2 cellular contexts compared by ENCODE assay signal in the genomic region with DNA sequence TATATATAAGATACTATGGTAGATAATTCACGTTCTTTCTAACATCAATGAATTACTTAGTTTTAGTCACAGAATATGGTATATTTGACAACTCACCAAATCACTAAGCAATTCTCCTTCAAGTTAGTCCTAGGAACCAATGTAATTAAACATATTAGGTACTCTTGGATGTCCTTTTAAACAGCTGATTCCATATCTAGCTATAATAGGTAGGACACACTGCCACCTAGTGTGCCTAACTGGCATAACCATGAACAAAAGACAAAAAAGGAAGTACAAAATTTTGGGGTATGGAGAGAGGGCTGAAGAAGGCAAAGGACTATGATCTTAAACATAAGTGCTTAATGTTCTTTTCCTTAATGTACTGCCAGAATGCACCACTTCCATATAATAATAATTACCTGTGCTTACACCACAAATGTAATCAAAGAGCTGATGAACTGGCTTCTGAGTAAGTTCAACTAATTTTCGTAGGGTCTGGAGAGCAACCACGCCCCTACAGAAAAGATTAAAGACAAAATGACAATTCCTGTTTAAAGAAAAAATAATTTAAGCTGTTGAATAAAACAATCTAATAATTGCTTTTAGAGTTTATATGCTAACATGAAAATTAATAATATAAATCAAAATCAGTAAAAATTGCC.
TF ChIP-seq lines count a peak whose summit lies in the region.

No MANE protein-coding gene starts in this region.

TF ChIP-seq in GM23338, 12 proteins besides CTCF, POLR2A, EP300 and RAD21 (continued from another document and continues in another):
- TF ChIP-seq, protein P1, sequence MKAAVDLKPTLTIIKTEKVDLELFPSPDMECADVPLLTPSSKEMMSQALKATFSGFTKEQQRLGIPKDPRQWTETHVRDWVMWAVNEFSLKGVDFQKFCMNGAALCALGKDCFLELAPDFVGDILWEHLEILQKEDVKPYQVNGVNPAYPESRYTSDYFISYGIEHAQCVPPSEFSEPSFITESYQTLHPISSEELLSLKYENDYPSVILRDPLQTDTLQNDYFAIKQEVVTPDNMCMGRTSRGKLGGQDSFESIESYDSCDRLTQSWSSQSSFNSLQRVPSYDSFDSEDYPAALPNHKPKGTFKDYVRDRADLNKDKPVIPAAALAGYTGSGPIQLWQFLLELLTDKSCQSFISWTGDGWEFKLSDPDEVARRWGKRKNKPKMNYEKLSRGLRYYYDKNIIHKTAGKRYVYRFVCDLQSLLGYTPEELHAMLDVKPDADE (IDR thresholded peaks at IDR 0.05) = no peak
- TF ChIP-seq REST (IDR thresholded peaks at IDR 0.05; ENCODE audit: unreplicated experiment) (no peak), CREB1 (CRISPR knock-in tag; IDR thresholded peaks at IDR 0.05; ENCODE audit: low read depth) (no peak), JUNB (IDR thresholded peaks at IDR 0.05; ENCODE audit: unreplicated experiment) (no peak), ZNF114 (CRISPR knock-in tag; IDR thresholded peaks at IDR 0.05) (no peak), STAT1 (IDR thresholded peaks at IDR 0.05; ENCODE audit: unreplicated experiment) (no peak), EZH2 (IDR thresholded peaks at IDR 0.05; ENCODE audit: low read depth, unreplicated experiment) (no peak), ZNF331 (CRISPR knock-in tag; IDR thresholded peaks at IDR 0.05; ENCODE audit: low read depth) (no peak)

TF ChIP-seq in K562, 482 proteins besides CTCF, POLR2A, EP300 and RAD21 (continues in another document):
- TF ChIP-seq DEAF1 (CRISPR knock-in tag; IDR thresholded peaks at IDR 0.05) (peak; percentile 96), E4F1 (CRISPR knock-in tag; IDR thresholded peaks at IDR 0.05; ENCODE audit: borderline replicate concordance) (no peak), LCOR (CRISPR knock-in tag; IDR thresholded peaks at IDR 0.05) (peak; percentile 54; the same call in 1 of the 2 replicates), RB1 (IDR thresholded peaks at IDR 0.05; ENCODE audit: low read depth) (no peak), FOXA3 (CRISPR knock-in tag; conservative IDR thresholded peaks at IDR 0.05 in 1 of 2, IDR thresholded peaks at IDR 0.05 in 1 of 2) (0 out of 4 replicates have a peak, but pooled peaks of 1 of the 2 experiments have one; percentile 14), ADNP (tag; IDR thresholded peaks at IDR 0.05) (peak; percentile 6; the same call in 1 of the 2 replicates), GATAD2B (IDR thresholded peaks at IDR 0.05; ENCODE audit: borderline replicate concordance) (0 out of 2 replicates have a peak, but pooled peaks have one; percentile 26), ZZZ3 (IDR thresholded peaks at IDR 0.05) (0 out of 2 replicates have a peak, but pooled peaks have one; percentile 51), ILF3 (IDR thresholded peaks at IDR 0.05; ENCODE audit: borderline replicate concordance) (no peak), LEF1 (IDR thresholded peaks at IDR 0.05) (peak; percentile 42; the same call in 1 of the 2 replicates), MITF (IDR thresholded peaks at IDR 0.05) (no peak), CCNT2 (IDR thresholded peaks at IDR 0.05; ENCODE audit: borderline replicate concordance, extremely low read depth, insufficient read length, low read depth, low read length) (no peak), NCOA2 (IDR thresholded peaks at IDR 0.05; ENCODE audit: partially characterized antibody in 2 of 2) (peak in 1 of 2 experiments; percentile 10), EP400 (IDR thresholded peaks at IDR 0.05) (no peak; the same call in 1 of the 2 replicates), COPS2 (conservative IDR thresholded peaks at IDR 0.05) (no peak), DACH1 (IDR thresholded peaks at IDR 0.05; ENCODE audit: partially characterized antibody) (peak; percentile 99), CSDE1 (IDR thresholded peaks at IDR 0.05) (peak in 1 of 2 experiments; percentile 54; a peak in 1 of 4 replicates), SIX5 (IDR thresholded peaks at IDR 0.05; ENCODE audit: borderline replicate concordance in 1 of 2, insufficient read depth in 1 of 2, low read depth in 1 of 2, low read length in 2 of 2) (no peak), ARNT (IDR thresholded peaks at IDR 0.05) (peak in 1 of 2 experiments; percentile 56; a peak in 1 of 4 replicates), ARID2 (IDR thresholded peaks at IDR 0.05) (peak; percentile 77; the same call in 1 of the 2 replicates), ZC3H8 (IDR thresholded peaks at IDR 0.05) (no peak), TBL1XR1 (IDR thresholded peaks at IDR 0.05; ENCODE audit: low read length in 2 of 2) (peak in 1 of 2 experiments; percentile 11; a peak in 1 of 4 replicates), NFE2L1 (tag; IDR thresholded peaks at IDR 0.05; ENCODE audit: borderline replicate concordance, low read depth) (no peak), TOE1 (IDR thresholded peaks at IDR 0.05; ENCODE audit: borderline replicate concordance) (peak; percentile 31; the same call in 1 of the 2 replicates), TOE1 (CRISPR knock-in tag; IDR thresholded peaks at IDR 0.05; ENCODE audit: borderline replicate concordance, low read depth) (no peak), SMC3 (conservative IDR thresholded peaks at IDR 0.05; ENCODE audit: insufficient read depth, low read depth, low read length) (peak; percentile 82), ERF (CRISPR knock-in tag; IDR thresholded peaks at IDR 0.05) (no peak), POLR2H (tag; IDR thresholded peaks at IDR 0.05; ENCODE audit: low read depth) (0 out of 2 replicates have a peak, but pooled peaks have one; percentile 32), EZH2 (IDR thresholded peaks at IDR 0.05; ENCODE audit: borderline replicate concordance, low read depth, low read length) (no peak), SMAD4 (CRISPR knock-in tag; conservative IDR thresholded peaks at IDR 0.05) (peak; percentile 38; the same call in 1 of the 2 replicates), SRSF7 (optimal IDR thresholded peaks at IDR 0.05; ENCODE audit: low read depth, low read length) (no peak), CBX3 (IDR thresholded peaks at IDR 0.05; ENCODE audit: borderline replicate concordance in 1 of 2, low read length in 2 of 2) (0 out of 3 replicates have a peak, but pooled peaks of 1 of the 2 experiments have one; percentile 18)
- TF ChIP-seq, protein P2, sequence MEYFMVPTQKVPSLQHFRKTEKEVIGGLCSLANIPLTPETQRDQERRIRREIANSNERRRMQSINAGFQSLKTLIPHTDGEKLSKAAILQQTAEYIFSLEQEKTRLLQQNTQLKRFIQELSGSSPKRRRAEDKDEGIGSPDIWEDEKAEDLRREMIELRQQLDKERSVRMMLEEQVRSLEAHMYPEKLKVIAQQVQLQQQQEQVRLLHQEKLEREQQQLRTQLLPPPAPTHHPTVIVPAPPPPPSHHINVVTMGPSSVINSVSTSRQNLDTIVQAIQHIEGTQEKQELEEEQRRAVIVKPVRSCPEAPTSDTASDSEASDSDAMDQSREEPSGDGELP (CRISPR knock-in tag; IDR thresholded peaks at IDR 0.05; ENCODE audit: borderline replicate concordance) = peak; percentile 86; the same call in 1 of the 2 replicates
- TF ChIP-seq, protein P3, sequence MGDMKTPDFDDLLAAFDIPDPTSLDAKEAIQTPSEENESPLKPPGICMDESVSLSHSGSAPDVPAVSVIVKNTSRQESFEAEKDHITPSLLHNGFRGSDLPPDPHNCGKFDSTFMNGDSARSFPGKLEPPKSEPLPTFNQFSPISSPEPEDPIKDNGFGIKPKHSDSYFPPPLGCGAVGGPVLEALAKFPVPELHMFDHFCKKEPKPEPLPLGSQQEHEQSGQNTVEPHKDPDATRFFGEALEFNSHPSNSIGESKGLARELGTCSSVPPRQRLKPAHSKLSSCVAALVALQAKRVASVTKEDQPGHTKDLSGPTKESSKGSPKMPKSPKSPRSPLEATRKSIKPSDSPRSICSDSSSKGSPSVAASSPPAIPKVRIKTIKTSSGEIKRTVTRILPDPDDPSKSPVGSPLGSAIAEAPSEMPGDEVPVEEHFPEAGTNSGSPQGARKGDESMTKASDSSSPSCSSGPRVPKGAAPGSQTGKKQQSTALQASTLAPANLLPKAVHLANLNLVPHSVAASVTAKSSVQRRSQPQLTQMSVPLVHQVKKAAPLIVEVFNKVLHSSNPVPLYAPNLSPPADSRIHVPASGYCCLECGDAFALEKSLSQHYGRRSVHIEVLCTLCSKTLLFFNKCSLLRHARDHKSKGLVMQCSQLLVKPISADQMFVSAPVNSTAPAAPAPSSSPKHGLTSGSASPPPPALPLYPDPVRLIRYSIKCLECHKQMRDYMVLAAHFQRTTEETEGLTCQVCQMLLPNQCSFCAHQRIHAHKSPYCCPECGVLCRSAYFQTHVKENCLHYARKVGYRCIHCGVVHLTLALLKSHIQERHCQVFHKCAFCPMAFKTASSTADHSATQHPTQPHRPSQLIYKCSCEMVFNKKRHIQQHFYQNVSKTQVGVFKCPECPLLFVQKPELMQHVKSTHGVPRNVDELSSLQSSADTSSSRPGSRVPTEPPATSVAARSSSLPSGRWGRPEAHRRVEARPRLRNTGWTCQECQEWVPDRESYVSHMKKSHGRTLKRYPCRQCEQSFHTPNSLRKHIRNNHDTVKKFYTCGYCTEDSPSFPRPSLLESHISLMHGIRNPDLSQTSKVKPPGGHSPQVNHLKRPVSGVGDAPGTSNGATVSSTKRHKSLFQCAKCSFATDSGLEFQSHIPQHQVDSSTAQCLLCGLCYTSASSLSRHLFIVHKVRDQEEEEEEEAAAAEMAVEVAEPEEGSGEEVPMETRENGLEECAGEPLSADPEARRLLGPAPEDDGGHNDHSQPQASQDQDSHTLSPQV (IDR thresholded peaks at IDR 0.05) = 0 out of 2 replicates have a peak, but pooled peaks have one; percentile 36
- TF ChIP-seq, protein P4, sequence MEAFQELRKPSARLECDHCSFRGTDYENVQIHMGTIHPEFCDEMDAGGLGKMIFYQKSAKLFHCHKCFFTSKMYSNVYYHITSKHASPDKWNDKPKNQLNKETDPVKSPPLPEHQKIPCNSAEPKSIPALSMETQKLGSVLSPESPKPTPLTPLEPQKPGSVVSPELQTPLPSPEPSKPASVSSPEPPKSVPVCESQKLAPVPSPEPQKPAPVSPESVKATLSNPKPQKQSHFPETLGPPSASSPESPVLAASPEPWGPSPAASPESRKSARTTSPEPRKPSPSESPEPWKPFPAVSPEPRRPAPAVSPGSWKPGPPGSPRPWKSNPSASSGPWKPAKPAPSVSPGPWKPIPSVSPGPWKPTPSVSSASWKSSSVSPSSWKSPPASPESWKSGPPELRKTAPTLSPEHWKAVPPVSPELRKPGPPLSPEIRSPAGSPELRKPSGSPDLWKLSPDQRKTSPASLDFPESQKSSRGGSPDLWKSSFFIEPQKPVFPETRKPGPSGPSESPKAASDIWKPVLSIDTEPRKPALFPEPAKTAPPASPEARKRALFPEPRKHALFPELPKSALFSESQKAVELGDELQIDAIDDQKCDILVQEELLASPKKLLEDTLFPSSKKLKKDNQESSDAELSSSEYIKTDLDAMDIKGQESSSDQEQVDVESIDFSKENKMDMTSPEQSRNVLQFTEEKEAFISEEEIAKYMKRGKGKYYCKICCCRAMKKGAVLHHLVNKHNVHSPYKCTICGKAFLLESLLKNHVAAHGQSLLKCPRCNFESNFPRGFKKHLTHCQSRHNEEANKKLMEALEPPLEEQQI (IDR thresholded peaks at IDR 0.05) = peak; percentile 51; the same call in 1 of the 2 replicates
- TF ChIP-seq, protein P5, sequence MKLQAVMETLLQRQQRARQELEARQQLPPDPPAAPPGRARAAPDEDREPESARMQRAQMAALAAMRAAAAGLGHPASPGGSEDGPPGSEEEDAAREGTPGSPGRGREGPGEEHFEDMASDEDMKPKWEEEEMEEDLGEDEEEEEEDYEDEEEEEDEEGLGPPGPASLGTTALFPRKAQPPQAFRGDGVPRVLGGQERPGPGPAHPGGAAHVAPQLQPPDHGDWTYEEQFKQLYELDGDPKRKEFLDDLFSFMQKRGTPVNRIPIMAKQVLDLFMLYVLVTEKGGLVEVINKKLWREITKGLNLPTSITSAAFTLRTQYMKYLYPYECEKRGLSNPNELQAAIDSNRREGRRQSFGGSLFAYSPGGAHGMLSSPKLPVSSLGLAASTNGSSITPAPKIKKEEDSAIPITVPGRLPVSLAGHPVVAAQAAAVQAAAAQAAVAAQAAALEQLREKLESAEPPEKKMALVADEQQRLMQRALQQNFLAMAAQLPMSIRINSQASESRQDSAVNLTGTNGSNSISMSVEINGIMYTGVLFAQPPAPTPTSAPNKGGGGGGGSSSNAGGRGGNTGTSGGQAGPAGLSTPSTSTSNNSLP (IDR thresholded peaks at IDR 0.05; ENCODE audit: borderline replicate concordance, low read depth, low read length) = peak; percentile 81; the same call in 1 of the 2 replicates
